Comparison of ENCODE assay signal across 23 cellular contexts in the genomic region with DNA sequence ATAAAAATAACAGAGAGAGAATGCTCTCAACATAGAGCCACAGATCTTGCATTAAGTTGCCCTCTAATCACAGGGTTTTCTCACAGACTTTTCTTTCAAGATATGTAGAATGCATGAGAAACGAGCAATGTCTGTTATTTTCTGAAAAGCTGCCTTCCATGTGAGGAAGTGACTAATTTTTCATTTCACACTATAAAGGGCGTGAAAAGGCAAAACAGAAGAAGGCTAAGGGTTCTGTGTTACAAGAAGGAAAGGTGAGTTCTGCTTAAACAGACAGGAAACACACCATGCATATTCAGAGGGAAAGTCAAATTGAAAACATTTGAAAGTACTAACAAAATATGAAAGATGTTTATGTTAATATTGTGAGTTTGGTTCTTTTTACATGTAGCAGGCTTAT.
"Had no signal": no experiment of that assay in that cellular context is flagged by ENCODE, and none has a peak within 500 bp of the region (broad histone marks: within the 10 kb centered on the region; RNA-seq: fewer than 3 reads in every experiment).

No MANE protein-coding gene starts in this region.

- H3K9ac ChIP-seq: neural progenitor cell had no signal

- DNase-seq: activated CD4-positive, CD25-positive, alpha-beta regulatory T cell treated with anti-CD3 and anti-CD28 coated beads, Interleukin-2, amount 50 U/mL, for 72 hours; activated CD8-positive, alpha-beta memory T cell treated with anti-CD3 and anti-CD28 coated beads, Interleukin-2, amount 50 U/mL, for 48 hours; activated naive CD4-positive, alpha-beta T cell treated with Interleukin-2 at 50 U/mL for 16 hours; activated naive CD8-positive, alpha-beta T cell treated with anti-CD3 and anti-CD28 coated beads for 36 hours; activated T-cell treated with anti-CD3 and anti-CD28 coated beads, Interleukin-2, amount 50 U/mL, for 4 hours; endodermal cell; immature natural killer cell; kidney glomerular epithelial cell; left lung; naive thymus-derived CD8-positive, alpha-beta T cell; ovary; psoas muscle; stimulated activated CD4-positive, alpha-beta T cell treated with anti-CD3 and anti-CD28 coated beads, Interleukin-4, amount 100 ng/mL, for 24 hours; stimulated activated naive CD4-positive, alpha-beta T cell treated with Interleukin-2 at 50 U/mL for 16 hours; WERI-Rb-1 had no signal

- H3K36me3 Mint-ChIP-seq: activated naive CD8-positive, alpha-beta T cell treated with anti-CD3 and anti-CD28 coated beads for 36 hours; naive thymus-derived CD8-positive, alpha-beta T cell had no signal

- H3K4me3 Mint-ChIP-seq: activated naive CD8-positive, alpha-beta T cell treated with anti-CD3 and anti-CD28 coated beads for 36 hours; activated T-cell treated with anti-CD3 and anti-CD28 coated beads, Interleukin-2, amount 50 U/mL, for 4 hours; endodermal cell; immature natural killer cell; naive thymus-derived CD8-positive, alpha-beta T cell; neural progenitor cell had no signal

- H2AFZ ChIP-seq: neural progenitor cell had no signal

- H3K9me3 ChIP-seq: breast epithelium, left lung, ovary, psoas muscle, right atrium auricular region, tibial nerve had no signal

- H3K27ac ChIP-seq: breast epithelium, coronary artery, epithelial cell of prostate, left lung, neural progenitor cell, ovary, psoas muscle, right atrium auricular region, tibial nerve, WERI-Rb-1 had no signal

- H3K4me2 ChIP-seq: neural progenitor cell had no signal

- H3K4me3 ChIP-seq: breast epithelium, coronary artery, left lung, lung, neural progenitor cell, ovary, psoas muscle, right atrium auricular region, tibial nerve had no signal

- H3K4me1 Mint-ChIP-seq: immature natural killer cell; naive thymus-derived CD8-positive, alpha-beta T cell had no signal

- H3K27ac Mint-ChIP-seq: activated naive CD8-positive, alpha-beta T cell treated with anti-CD3 and anti-CD28 coated beads for 36 hours; endodermal cell; immature natural killer cell; naive thymus-derived CD8-positive, alpha-beta T cell; neural progenitor cell had no signal

- FAIRE-seq: urothelium cell line had no signal

- ATAC-seq: activated T-cell treated with anti-CD3 and anti-CD28 coated beads, Interleukin-2, amount 50 U/mL, for 4 hours; left lung; naive thymus-derived CD8-positive, alpha-beta T cell; psoas muscle had no signal

- H3K9me3 Mint-ChIP-seq: activated naive CD8-positive, alpha-beta T cell treated with anti-CD3 and anti-CD28 coated beads for 36 hours; activated T-cell treated with anti-CD3 and anti-CD28 coated beads, Interleukin-2, amount 50 U/mL, for 4 hours; naive thymus-derived CD8-positive, alpha-beta T cell had no signal

- H3K27me3 ChIP-seq: breast epithelium, left lung, neural progenitor cell, ovary, right atrium auricular region, tibial nerve had no signal

- H3K36me3 ChIP-seq: breast epithelium, left lung, neural progenitor cell, ovary, right atrium auricular region, tibial nerve, WERI-Rb-1 had no signal

- H3K4me1 ChIP-seq: breast epithelium, left lung, neural progenitor cell, psoas muscle, right atrium auricular region had no signal
